In genomic region chr6:108952776-108953486, GRCh38 we compare ENCODE assay signal across 2 cellular contexts.
TF ChIP-seq lines count a peak whose summit lies in the region.

No MANE protein-coding gene starts in this region.

TF ChIP-seq in GM23338, 12 proteins besides CTCF, POLR2A, EP300 and RAD21 (continued from another document):
- no peak for TF ChIP-seq ETS1 (IDR thresholded peaks at IDR 0.05)
- TF ChIP-seq EZH2phosphoT487 (IDR thresholded peaks at IDR 0.05; ENCODE audit: unreplicated experiment), result no peak

TF ChIP-seq in SK-N-SH treated with all-trans-retinoic acid at 6 μM for 48 hours, 23 proteins besides CTCF, POLR2A, EP300 and RAD21 (continued from another document):
- no peak for TF ChIP-seq TSHZ2 (CRISPR knock-in tag; IDR thresholded peaks at IDR 0.05)
- no peak for TF ChIP-seq RARB (CRISPR knock-in tag; IDR thresholded peaks at IDR 0.05)
- TF ChIP-seq CREB5 (CRISPR knock-in tag; IDR thresholded peaks at IDR 0.05; ENCODE audit: low read depth), result no peak
- TF ChIP-seq ZNF8 (CRISPR knock-in tag; IDR thresholded peaks at IDR 0.05), result no peak
- TF ChIP-seq SNAI2 (CRISPR knock-in tag; IDR thresholded peaks at IDR 0.05), result no peak
- no peak for TF ChIP-seq ZNF70 (CRISPR knock-in tag; IDR thresholded peaks at IDR 0.05)
TF ChIP-seq in SK-N-SH treated with all-trans-retinoic acid at 6 μM for 48 hours: peak in this region for 0.
